Comparison of ENCODE assay signal across 8 cellular contexts in genomic region chr6:33672808-33673207, GRCh38. TPM values are rescaled to one million over a fixed set of nuclear protein-coding genes. Genes with fewer than 3 reads are reported as not detected.
DNase-seq lines count a peak whose midpoint lies in the region; ATAC-seq and TF ChIP-seq lines count a peak whose summit lies in the region.
"Had no signal": no experiment of that assay in that cellular context is flagged by ENCODE, and none has a peak within 500 bp of the region (broad histone marks: within the 10 kb centered on the region; RNA-seq: fewer than 3 reads in every experiment).

No MANE protein-coding gene starts in this region.

- no peak for ATAC-seq in HG03460 (IDR thresholded peaks at IDR 0.05; ENCODE audit: unreplicated experiment)
- ATAC-seq in activated naive CD8-positive, alpha-beta T cell treated with anti-CD3 and anti-CD28 coated beads, Interleukin-2, amount 50 U/mL, for 24 hours, result no peak

- H3K27me3 Mint-ChIP-seq in activated naive CD8-positive, alpha-beta T cell treated with anti-CD3 and anti-CD28 coated beads, Interleukin-2, amount 50 U/mL, for 24 hours, result no peaks in the 10 kb centered on the region
- peaks cover 3% of the 10 kb centered on the region for H3K27me3 Mint-ChIP-seq in glutamatergic neuron (ENCODE audit: unreplicated experiment)
- H3K27me3 Mint-ChIP-seq: memory B cell had no signal

- no peak overlapping the region for H3K4me3 Mint-ChIP-seq in activated naive CD8-positive, alpha-beta T cell treated with anti-CD3 and anti-CD28 coated beads, Interleukin-2, amount 50 U/mL, for 24 hours
- H3K4me3 Mint-ChIP-seq in glutamatergic neuron (ENCODE audit: unreplicated experiment), result no peak overlapping the region
- H3K4me3 Mint-ChIP-seq: memory B cell had no signal

- H3K4me3 ChIP-seq in HEK293 (ENCODE audit: low read depth, low read length) (no peak overlapping the region), right atrium auricular region (no peak overlapping the region), tibial artery (no peak overlapping the region)

- POLR2A ChIA-PET in HEK293 (lab: Yijun Ruan, JAX), result no interaction called here

- H3K9me3 Mint-ChIP-seq in activated naive CD8-positive, alpha-beta T cell treated with anti-CD3 and anti-CD28 coated beads, Interleukin-2, amount 50 U/mL, for 24 hours, result no peaks in the 10 kb centered on the region
- H3K9me3 Mint-ChIP-seq in glutamatergic neuron (ENCODE audit: unreplicated experiment), result peaks cover 5% of the 10 kb centered on the region
- H3K9me3 Mint-ChIP-seq: memory B cell had no signal

- H3K9me3 ChIP-seq in HEK293 (ENCODE audit: control insufficient read depth, insufficient read depth, low read depth, low read length) (no peaks in the 10 kb centered on the region), right atrium auricular region (no peaks in the 10 kb centered on the region), tibial artery (no peaks in the 10 kb centered on the region)

- H3K4me1 Mint-ChIP-seq in activated naive CD8-positive, alpha-beta T cell treated with anti-CD3 and anti-CD28 coated beads, Interleukin-2, amount 50 U/mL, for 24 hours, result no peaks in the 10 kb centered on the region
- peaks cover 13% of the 10 kb centered on the region for H3K4me1 Mint-ChIP-seq in glutamatergic neuron (ENCODE audit: low read depth, unreplicated experiment)

- peak; percentile 44 for TF ChIP-seq CTCF in HEK293 (tag by site-specific recombination; IDR thresholded peaks at IDR 0.05)
- TF ChIP-seq CTCF in right atrium auricular region (IDR thresholded peaks at IDR 0.05), result peak in 1 of 2 donors; percentile 56
- TF ChIP-seq CTCF in tibial artery (IDR thresholded peaks at IDR 0.05), result peak; percentile 67 to 79
- no peak for TF ChIP-seq CTCF in glutamatergic neuron (IDR thresholded peaks at IDR 0.05; ENCODE audit: partially characterized antibody, unreplicated experiment)

- CTCF ChIA-PET in HEK293 (lab: Yijun Ruan, JAX), result interaction anchor here (0.6 to 3.0 kb wide), 14 partner anchors 10 to 289 kb away, joined by 3 to 12 read pairs (median 4); no protein-coding TSS in a partner anchor

- H3K36me3 Mint-ChIP-seq in activated naive CD8-positive, alpha-beta T cell treated with anti-CD3 and anti-CD28 coated beads, Interleukin-2, amount 50 U/mL, for 24 hours (ENCODE audit: low read depth), result peaks cover 34% of the 10 kb centered on the region
- no peaks in the 10 kb centered on the region for H3K36me3 Mint-ChIP-seq in glutamatergic neuron (ENCODE audit: unreplicated experiment)

- intact Hi-C loops in tibial artery (cut with DNase I; ENCODE audit: low total_unique reads), result no loop called here

- DNase-seq in UCSD-AML1 (lab: John Stamatoyannopoulos, UW; ENCODE audit: unreplicated experiment) (peak; percentile 70), right atrium auricular region (ENCODE audit: low spot score) (peak; percentile 78), tibial artery (peak; percentile 95 to 96), glutamatergic neuron (no peak)
- no peak for DNase-seq in activated naive CD8-positive, alpha-beta T cell treated with anti-CD3 and anti-CD28 coated beads, Interleukin-2, amount 50 U/mL, for 24 hours

- H3K27ac ChIP-seq in HEK293 (ENCODE audit: extremely low read depth, low read depth, low read length) (no peak overlapping the region), right atrium auricular region (no peak overlapping the region), tibial artery (peak overlapping the region in 1 of 2 donors; percentile 33)

- H3K27me3 ChIP-seq in right atrium auricular region, result no peaks in the 10 kb centered on the region
- H3K27me3 ChIP-seq in tibial artery, result peaks cover 0 to 6% of the 10 kb centered on the region in 2 donors

- H3K36me3 ChIP-seq in HEK293 (ENCODE audit: control insufficient read depth in 2 of 2, insufficient read depth in 1 of 2, low read length in 2 of 2) (peaks cover 7 to 55% of the 10 kb centered on the region in 2 experiments; a peak in 2 of 3 replicates), right atrium auricular region (peaks cover 51% of the 10 kb centered on the region), tibial artery (peaks cover 0 to 91% (median 42%) of the 10 kb centered on the region in 3 donors)

- no peak overlapping the region for H3K27ac Mint-ChIP-seq in activated naive CD8-positive, alpha-beta T cell treated with anti-CD3 and anti-CD28 coated beads, Interleukin-2, amount 50 U/mL, for 24 hours
- no peak overlapping the region for H3K27ac Mint-ChIP-seq in glutamatergic neuron (ENCODE audit: unreplicated experiment)

- H3K4me1 ChIP-seq in HEK293 (ENCODE audit: control insufficient read depth, insufficient read depth, low read length), result no peaks in the 10 kb centered on the region
- H3K4me1 ChIP-seq in right atrium auricular region, result no peaks in the 10 kb centered on the region
- H3K4me1 ChIP-seq in tibial artery, result peaks cover 0 to 24% (median 10%) of the 10 kb centered on the region in 4 donors

TF ChIP-seq in HEK293, 187 proteins besides CTCF, POLR2A, EP300 and RAD21:
- TF ChIP-seq ZNF473 (tag by site-specific recombination; IDR thresholded peaks at IDR 0.05), result no peak
- TF ChIP-seq ZNF112 (tag by site-specific recombination; IDR thresholded peaks at IDR 0.05), result no peak
- 0 out of 2 replicates have a peak, but pooled peaks have one; percentile 45 for TF ChIP-seq KLF17 (tag by site-specific recombination; IDR thresholded peaks at IDR 0.05)
- TF ChIP-seq GLIS2 (tag by site-specific recombination; IDR thresholded peaks at IDR 0.05), result peak; percentile 71
- TF ChIP-seq ZIC2 (tag by site-specific recombination; IDR thresholded peaks at IDR 0.05), result peak; percentile 43
- TF ChIP-seq GLIS1 (tag by site-specific recombination; IDR thresholded peaks at IDR 0.05), result peak; percentile 72
- peak; percentile 31; the same call in 1 of the 2 replicates for TF ChIP-seq SP7 (tag by site-specific recombination; IDR thresholded peaks at IDR 0.05)
- TF ChIP-seq HIC1 (tag by site-specific recombination; IDR thresholded peaks at IDR 0.05), result peak; percentile 38; the same call in 1 of the 2 replicates
- TF ChIP-seq PATZ1 (tag by site-specific recombination; IDR thresholded peaks at IDR 0.05), result peak; percentile 38; the same call in 1 of the 2 replicates

RNA-seq across cellular contexts. Expression of gene UQCC2, which starts 38.7 kb away (rescaled TPM):
- total RNA-seq in right atrium auricular region (100 to 1,000 TPM in 1 of 2 donors, 10 to 100 TPM in 1; 69.1 to 143 TPM), glutamatergic neuron (ENCODE audit: unreplicated experiment) (48.7 TPM)

RNA-seq across cellular contexts. Expression of gene ITPR3, which starts 51.7 kb away (rescaled TPM):
- total RNA-seq in right atrium auricular region, result 10 to 100 TPM in 1 of 2 donors, 1 to 10 TPM in 1; 6.2 to 17.7 TPM
- 0.34 TPM for total RNA-seq in glutamatergic neuron (ENCODE audit: unreplicated experiment)

Comparison
In these comparisons a context has a peak if more than half of its experiments do, and no peak if none do; other contexts are left out.
1. DNase-seq: peak in UCSD-AML1 (single experiment), right atrium auricular region (single experiment) and tibial artery (2 of 2); none in activated naive CD8-positive, alpha-beta T cell treated with anti-CD3 and anti-CD28 coated beads, Interleukin-2, amount 50 U/mL, for 24 hours (single experiment) and glutamatergic neuron (single experiment).